ENCODE assay signal across 22 cellular contexts in genomic region chr3:195075941-195076875, GRCh38.
A peak's percentile ranks its signal among the peaks of the same experiment; 100 is the strongest.
DNase-seq lines count a peak whose midpoint lies in the region; ATAC-seq, FAIRE-seq and TF ChIP-seq lines count a peak whose summit lies in the region.
"Had no signal": no experiment of that assay in that cellular context is flagged by ENCODE, and none has a peak within 500 bp of the region (broad histone marks: within the 10 kb centered on the region; RNA-seq: fewer than 3 reads in every experiment).

No MANE protein-coding gene starts in this region.

- peaks cover 19% of the 10 kb centered on the region for H3K4me1 Mint-ChIP-seq in stimulated activated naive CD8-positive, alpha-beta T cell treated with anti-CD3 and anti-CD28 coated beads, Interleukin-15, amount 100 ng/mL, for 72 hours
- H3K4me1 Mint-ChIP-seq: activated naive CD4-positive, alpha-beta T cell treated with anti-CD3 and anti-CD28 coated beads, Interleukin-2, amount 50 U/mL, for 24 hours had no signal

- FAIRE-seq in kidney (lab: Jason Lieb, UNC): no peak
- FAIRE-seq: GM18507 had no signal

- no peak for TF ChIP-seq CTCF in kidney (IDR thresholded peaks at IDR 0.05; ENCODE audit: borderline replicate concordance, extremely low read depth, insufficient read depth)

- no peak for DNase-seq in stimulated activated naive CD8-positive, alpha-beta T cell treated with anti-CD3 and anti-CD28 coated beads, Interleukin-15, amount 100 ng/mL, for 72 hours
- no peak for DNase-seq in stimulated activated naive CD8-positive, alpha-beta T cell treated with anti-CD3 and anti-CD28 coated beads, Interleukin-15, Interleukin-2, amounts not matched to agents 100 U/mL and 50 U/mL, for 24 hours
- DNase-seq in NCI-H82 (lab: John Stamatoyannopoulos, UW) (peak; percentile 63), kidney (peak; percentile 61), aorta (peak; percentile 37 to 77), HAP-1 (ENCODE audit: low spot score in 2 of 2) (no peak), DMS79 treated with DMSO at 0.1 percent for 48 hours (lab: John Stamatoyannopoulos, UW) (no peak)
- DNase-seq in stimulated activated CD4-positive, alpha-beta T cell treated with anti-CD3 and anti-CD28 coated beads, Interleukin-4, amount 100 ng/mL, for 1 hour: no peak
- DNase-seq: ACHN; activated T-cell treated with anti-CD3 and anti-CD28 coated beads, Interleukin-2, amount 50 U/mL, for 72 hours; Kasumi-1; mesenchymal stem cell; natural killer cell; NCI-H1105; NCI-H748 treated with DMSO at 0.1 percent for 48 hours; PC-9 had no signal

- intact Hi-C loops in kidney (cut with DNase I): no loop called here
- intact Hi-C loops in aorta (cut with DNase I): no loop called here

- H3K27me3 ChIP-seq in aorta (ENCODE audit: control insufficient read depth in 1 of 2, insufficient read depth in 2 of 2, low read length in 1 of 2): no peaks in the 10 kb centered on the region
- H3K27me3 ChIP-seq in HAP-1 (ENCODE audit: low read depth): no peaks in the 10 kb centered on the region
- H3K27me3 ChIP-seq: heart left ventricle had no signal

- H3K4me1 ChIP-seq in kidney (ENCODE audit: control insufficient read depth in 1 of 2, insufficient read depth in 1 of 2, low read depth in 1 of 2, low read length in 2 of 2) (peaks cover 10 to 11% of the 10 kb centered on the region in 2 donors), aorta (ENCODE audit: control insufficient read depth in 1 of 2, insufficient read depth in 2 of 2, low read length in 2 of 2) (no peaks in the 10 kb centered on the region), HAP-1 (no peaks in the 10 kb centered on the region)

- H3K9me3 Mint-ChIP-seq in stimulated activated naive CD8-positive, alpha-beta T cell treated with anti-CD3 and anti-CD28 coated beads, Interleukin-15, amount 100 ng/mL, for 72 hours: no peaks in the 10 kb centered on the region
- H3K9me3 Mint-ChIP-seq: activated naive CD4-positive, alpha-beta T cell treated with anti-CD3 and anti-CD28 coated beads, Interleukin-2, amount 50 U/mL, for 24 hours; activated T-cell treated with anti-CD3 and anti-CD28 coated beads, Interleukin-2, amount 50 U/mL, for 72 hours; natural killer cell had no signal

- peak; percentile 27 for ATAC-seq in stimulated activated naive CD8-positive, alpha-beta T cell treated with anti-CD3 and anti-CD28 coated beads, Interleukin-15, amount 100 ng/mL, for 72 hours
- ATAC-seq in stimulated activated naive CD8-positive, alpha-beta T cell treated with anti-CD3 and anti-CD28 coated beads, Interleukin-15, Interleukin-2, amounts not matched to agents 100 U/mL and 50 U/mL, for 24 hours: no peak
- ATAC-seq in aorta (ENCODE audit: low FRiP score): no peak
- ATAC-seq: activated CD4-positive, CD25-positive, alpha-beta regulatory T cell treated with anti-CD3 and anti-CD28 coated beads, Interleukin-2, amount 50 U/mL, for 24 hours; activated T-cell treated with anti-CD3 and anti-CD28 coated beads, Interleukin-2, amount 50 U/mL, for 72 hours; heart left ventricle had no signal

- H3K9me3 ChIP-seq in kidney (ENCODE audit: control insufficient read depth in 1 of 2, low read length in 2 of 2) (no peaks in the 10 kb centered on the region), aorta (ENCODE audit: control insufficient read depth, low read length) (no peaks in the 10 kb centered on the region), HAP-1 (no peaks in the 10 kb centered on the region)
- H3K9me3 ChIP-seq: heart left ventricle had no signal

- H3K27me3 Mint-ChIP-seq in stimulated activated naive CD8-positive, alpha-beta T cell treated with anti-CD3 and anti-CD28 coated beads, Interleukin-15, amount 100 ng/mL, for 72 hours: no peaks in the 10 kb centered on the region
- H3K27me3 Mint-ChIP-seq: activated naive CD4-positive, alpha-beta T cell treated with anti-CD3 and anti-CD28 coated beads, Interleukin-2, amount 50 U/mL, for 24 hours had no signal

- WGBS in aorta, 2 donors: 90 to 91% methylated on average over 35 of the region's 35 CpGs

- H3K27ac ChIP-seq in kidney (ENCODE audit: low read depth in 2 of 2, low read length in 2 of 2): no peak overlapping the region
- no peak overlapping the region for H3K27ac ChIP-seq in aorta (ENCODE audit: low read depth in 1 of 2, low read length in 2 of 2)
- H3K27ac ChIP-seq: heart left ventricle, PC-9, SK-N-MC had no signal

- no peak overlapping the region for H3K4me3 Mint-ChIP-seq in stimulated activated naive CD8-positive, alpha-beta T cell treated with anti-CD3 and anti-CD28 coated beads, Interleukin-15, amount 100 ng/mL, for 72 hours
- H3K4me3 Mint-ChIP-seq: activated naive CD4-positive, alpha-beta T cell treated with anti-CD3 and anti-CD28 coated beads, Interleukin-2, amount 50 U/mL, for 24 hours; activated T-cell treated with anti-CD3 and anti-CD28 coated beads, Interleukin-2, amount 50 U/mL, for 72 hours; natural killer cell had no signal

- no peak overlapping the region for H3K9ac ChIP-seq in kidney (ENCODE audit: low read length in 2 of 2)

- no peaks in the 10 kb centered on the region for H3K36me3 ChIP-seq in kidney (ENCODE audit: control insufficient read depth in 1 of 2, insufficient read depth in 2 of 2, low read length in 2 of 2)
- H3K36me3 ChIP-seq in aorta (ENCODE audit: control insufficient read depth in 1 of 2, insufficient read depth in 2 of 2, low read length in 1 of 2): no peaks in the 10 kb centered on the region
- H3K36me3 ChIP-seq in HAP-1 (replicated peaks): no peaks in the 10 kb centered on the region
- H3K36me3 ChIP-seq: heart left ventricle had no signal

- in situ Hi-C loops in HAP-1 (cut with MboI; ENCODE audit: low sequenced_read_pairs): no loop called here

- no peak overlapping the region for H3K4me3 ChIP-seq in kidney (ENCODE audit: low read length in 2 of 2)
- H3K4me3 ChIP-seq in aorta (ENCODE audit: low read length in 2 of 2): no peak overlapping the region
- no peak overlapping the region for H3K4me3 ChIP-seq in HAP-1
- H3K4me3 ChIP-seq: heart left ventricle, PC-9, SK-N-MC, smooth muscle cell had no signal

- H3K27ac Mint-ChIP-seq in stimulated activated naive CD8-positive, alpha-beta T cell treated with anti-CD3 and anti-CD28 coated beads, Interleukin-15, amount 100 ng/mL, for 72 hours: no peak overlapping the region
- H3K27ac Mint-ChIP-seq: activated naive CD4-positive, alpha-beta T cell treated with anti-CD3 and anti-CD28 coated beads, Interleukin-2, amount 50 U/mL, for 24 hours; activated T-cell treated with anti-CD3 and anti-CD28 coated beads, Interleukin-2, amount 50 U/mL, for 72 hours; natural killer cell had no signal

Comparison
In these comparisons a context has a peak if more than half of its experiments do, and no peak if none do; other contexts are left out.
1. DNase-seq: peak in NCI-H82 (single experiment), kidney (single experiment) and aorta (2 of 2); none in stimulated activated naive CD8-positive, alpha-beta T cell treated with anti-CD3 and anti-CD28 coated beads, Interleukin-15, amount 100 ng/mL, for 72 hours (0 of 2), stimulated activated naive CD8-positive, alpha-beta T cell treated with anti-CD3 and anti-CD28 coated beads, Interleukin-15, Interleukin-2, amounts not matched to agents 100 U/mL and 50 U/mL, for 24 hours (single experiment), HAP-1 (0 of 2), stimulated activated CD4-positive, alpha-beta T cell treated with anti-CD3 and anti-CD28 coated beads, Interleukin-4, amount 100 ng/mL, for 1 hour (single experiment) and DMS79 treated with DMSO at 0.1 percent for 48 hours (single experiment).